ENCODE assay signal across 24 cellular contexts in genomic region chr3:143063018-143063417, GRCh38. TPM values are rescaled to one million over a fixed set of nuclear protein-coding genes. Genes with fewer than 3 reads are reported as not detected.
DNase-seq lines count a peak whose midpoint lies in the region; FAIRE-seq and TF ChIP-seq lines count a peak whose summit lies in the region.
"Had no signal": no experiment of that assay in that cellular context is flagged by ENCODE, and none has a peak within 500 bp of the region (broad histone marks: within the 10 kb centered on the region; RNA-seq: fewer than 3 reads in every experiment).

No MANE protein-coding gene starts in this region.

- H3K36me3 ChIP-seq in small intestine (ENCODE audit: control insufficient read depth in 2 of 2, insufficient read depth in 2 of 2, low read length in 2 of 2): peaks cover 0 to 2% of the 10 kb centered on the region in 2 donors
- H3K36me3 ChIP-seq: transverse colon had no signal

- peak; percentile 50 for DNase-seq in ELR (ENCODE audit: low read depth)
- peak; percentile 49 for DNase-seq in HT1080 (ENCODE audit: low read depth)
- DNase-seq in cardiac fibroblast (ENCODE audit: low read depth in 2 of 2): peak; percentile 18 to 33
- DNase-seq in foreskin fibroblast: peak; percentile 27 to 41
- no peak for DNase-seq in SIG-M5 (lab: John Stamatoyannopoulos, UW)
- no peak for DNase-seq in small intestine
- no peak for DNase-seq in NCI-H187 (lab: John Stamatoyannopoulos, UW)
- DNase-seq in posterior vena cava (ENCODE audit: low spot score): no peak
- DNase-seq: activated CD4-positive, alpha-beta T cell treated with anti-CD3 and anti-CD28 coated beads, Interleukin-2, amount 50 U/mL, for 4 hours; activated CD8-positive, alpha-beta memory T cell treated with anti-CD3 and anti-CD28 coated beads, Interleukin-2, amount 10 ng/mL, durations not matched to agents 7 days and 5 days; activated gamma-delta T cell; activated naive CD8-positive, alpha-beta T cell treated with anti-CD3 and anti-CD28 coated beads, Interleukin-2, amount 10 ng/mL, durations not matched to agents 7 days and 5 days; activated T-cell treated with anti-CD3 and anti-CD28 coated beads, Interleukin-2, amount 50 U/mL, for 4 hours; CD4-positive, alpha-beta memory T cell; cortex of kidney; effector memory CD8-positive, alpha-beta T cell; lower lobe of right lung; NCI-H1048; NCI-H446 treated with DMSO at 0.1 percent for 48 hours; RPMI8226; transverse colon had no signal

- no peaks in the 10 kb centered on the region for H3K27me3 ChIP-seq in small intestine (ENCODE audit: control insufficient read depth in 2 of 2, insufficient read depth in 2 of 2, low read length in 2 of 2)
- H3K27me3 ChIP-seq: ascending aorta, hepatocyte, transverse colon had no signal

- H3K4me3 ChIP-seq in cardiac fibroblast (replicated peaks in 1 of 2; ENCODE audit: low read depth in 2 of 2, low read length in 2 of 2): no peak overlapping the region
- H3K4me3 ChIP-seq in foreskin fibroblast (ENCODE audit: low read depth in 1 of 2, low read length in 2 of 2): no peak overlapping the region
- no peak overlapping the region for H3K4me3 ChIP-seq in small intestine (ENCODE audit: low read depth in 1 of 2, low read length in 2 of 2)
- H3K4me3 ChIP-seq: ascending aorta, hepatocyte, lower lobe of right lung, transverse colon had no signal

- no peak for FAIRE-seq in small intestine (lab: Jason Lieb, UNC)
- FAIRE-seq: GM12892 had no signal

- H3K4me1 ChIP-seq in small intestine (ENCODE audit: control insufficient read depth in 2 of 2, insufficient read depth in 1 of 2, low read depth in 1 of 2, low read length in 1 of 2): peaks cover 3 to 4% of the 10 kb centered on the region in 2 donors
- H3K4me1 ChIP-seq: ascending aorta, lower lobe of right lung, transverse colon had no signal

- WGBS in small intestine, 3 donors: 81 to 96% (median 94%) methylated on average over 2 of the region's 2 CpGs

- intact Hi-C loops in posterior vena cava (cut with DNase I): loop anchor here in 1 of 2 donors (10.0 kb wide), 1 partner anchor 1132 kb away; no protein-coding TSS in a partner anchor

- TF ChIP-seq CTCF in cardiac fibroblast (IDR thresholded peaks at IDR 0.05; ENCODE audit: low read depth, low read length) (no peak), foreskin fibroblast (IDR thresholded peaks at IDR 0.05; ENCODE audit: low read depth, low read length) (no peak)

- no peaks in the 10 kb centered on the region for H3K9me3 ChIP-seq in small intestine (ENCODE audit: control insufficient read depth, low read depth)
- H3K9me3 ChIP-seq: ascending aorta, lower lobe of right lung, transverse colon had no signal

- no peak overlapping the region for H3K27ac ChIP-seq in small intestine (ENCODE audit: low read depth in 1 of 2, low read length in 1 of 2)
- H3K27ac ChIP-seq: ascending aorta, hepatocyte, lower lobe of right lung, transverse colon had no signal

RNA-seq across cellular contexts. Expression of gene CHST2, which starts 56.6 kb away (rescaled TPM):
- 30.9 and 36.9 TPM in 2 replicates for total RNA-seq in HT1080 (2014; rRNA removed; shearing (Covaris generic))
- polyA plus RNA-seq in HT1080 (2015; cell fraction: cytosol; rRNA removed): 19.0 and 19.6 TPM in 2 replicates
- polyA plus RNA-seq in HT1080 (2015; cell fraction: nucleus; rRNA removed): 12.1 and 13.6 TPM in 2 replicates
- polyA plus RNA-seq in small intestine: 1 to 10 TPM in 1 of 3 donors, under 1 TPM in 1, not detected in 1; 0.81 to 2.2 TPM
- 1 to 10 TPM; 2.5 to 3.4 TPM for total RNA-seq in posterior vena cava

Comparison
In these comparisons a context has a peak if more than half of its experiments do, and no peak if none do; other contexts are left out.
1. DNase-seq: peak in ELR (single experiment), HT1080 (single experiment), cardiac fibroblast (2 of 2) and foreskin fibroblast (2 of 2); none in SIG-M5 (single experiment), small intestine (single experiment), NCI-H187 (0 of 2) and posterior vena cava (single experiment).